In the genomic region with DNA sequence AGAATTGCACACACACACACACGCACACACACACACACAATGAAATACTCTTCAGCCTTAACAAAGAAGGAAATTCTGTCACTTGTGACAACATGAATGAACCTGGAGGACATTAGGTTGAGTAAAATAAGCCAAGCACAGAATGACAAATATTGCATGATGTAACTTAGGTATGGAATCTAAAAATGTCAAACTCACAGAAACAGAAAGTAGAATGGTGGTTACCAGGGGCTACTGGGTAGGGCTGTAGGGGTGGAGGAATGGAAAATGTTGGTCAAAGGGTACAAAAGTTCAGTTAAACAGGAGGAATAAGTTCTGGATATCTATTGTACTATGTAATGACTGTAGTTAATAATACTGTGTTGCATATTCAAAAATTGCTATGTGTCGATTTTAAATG, we compare ENCODE assay signal across 16 cellular contexts. TPM values are rescaled to one million over a fixed set of nuclear protein-coding genes. Genes with fewer than 3 reads are reported as not detected.
DNase-seq lines count a peak whose midpoint lies in the region; ATAC-seq, FAIRE-seq and TF ChIP-seq lines count a peak whose summit lies in the region.
"Had no signal": no experiment of that assay in that cellular context is flagged by ENCODE, and none has a peak within 500 bp of the region (broad histone marks: within the 10 kb centered on the region; RNA-seq: fewer than 3 reads in every experiment).

No MANE protein-coding gene starts in this region.

- in situ Hi-C loops in GM12878 (cut with MboI), result no loop called here

- H3K9me3 ChIP-seq in GM12878 (replicated peaks; ENCODE audit: control insufficient read depth, insufficient read depth, low read length) (no peaks in the 10 kb centered on the region), aorta (ENCODE audit: control insufficient read depth, low read length) (no peaks in the 10 kb centered on the region)

- H3K9ac ChIP-seq in GM12878 (ENCODE audit: control insufficient read depth, insufficient read depth, low read length), result no peak overlapping the region
- H3K9ac ChIP-seq: neural progenitor cell had no signal

- no peak for TF ChIP-seq RAD21 in GM12878 (IDR thresholded peaks at IDR 0.05; ENCODE audit: insufficient read depth, low read depth, low read length)

- H3K27ac ChIP-seq in GM12878 (ENCODE audit: control insufficient read depth, insufficient read depth) (no peak overlapping the region), aorta (ENCODE audit: low read depth in 1 of 2, low read length in 2 of 2) (no peak overlapping the region)
- H3K27ac ChIP-seq: neural progenitor cell had no signal

- H3K4me3 Mint-ChIP-seq in activated CD4-positive, alpha-beta T cell treated with anti-CD3 and anti-CD28 coated beads for 36 hours, result no peak overlapping the region
- H3K4me3 Mint-ChIP-seq: activated naive CD8-positive, alpha-beta T cell treated with anti-CD3 and anti-CD28 coated beads, Interleukin-2, amount 10 ng/mL, durations not matched to agents 7 days and 5 days; CD4-positive, alpha-beta T cell; immature natural killer cell; neural progenitor cell had no signal

- no peaks in the 10 kb centered on the region for H3K79me2 ChIP-seq in GM12878 (ENCODE audit: control insufficient read depth, insufficient read depth, low read length)

- no peaks in the 10 kb centered on the region for H3K36me3 Mint-ChIP-seq in activated CD4-positive, alpha-beta T cell treated with anti-CD3 and anti-CD28 coated beads for 36 hours (ENCODE audit: low read depth)
- H3K36me3 Mint-ChIP-seq: activated naive CD8-positive, alpha-beta T cell treated with anti-CD3 and anti-CD28 coated beads, Interleukin-2, amount 10 ng/mL, durations not matched to agents 7 days and 5 days; immature natural killer cell; neural progenitor cell had no signal

- DNase-seq in activated CD4-positive, alpha-beta T cell treated with anti-CD3 and anti-CD28 coated beads for 36 hours, result peak; percentile 20
- DNase-seq in activated CD4-positive, alpha-beta T cell treated with anti-CD3 and anti-CD28 coated beads for 4 hours, result no peak
- DNase-seq in GM12878 (ENCODE audit: low read depth, low spot score), result no peak
- DNase-seq in GM20000 (ENCODE audit: low spot score), result no peak
- no peak for DNase-seq in aorta
- no peak for DNase-seq in HCEC 1CT
- DNase-seq: activated naive CD8-positive, alpha-beta T cell treated with anti-CD3 and anti-CD28 coated beads, Interleukin-2, amount 10 ng/mL, durations not matched to agents 7 days and 5 days; CD4-positive, alpha-beta T cell; cerebellar nuclear complex; immature natural killer cell; mesendoderm had no signal

- RAD21 ChIA-PET in GM12878 (lab: Charles Lee; ENCODE audit: unreplicated experiment), result no interaction called here

- no peaks in the 10 kb centered on the region for H3K36me3 ChIP-seq in GM12878 (ENCODE audit: control insufficient read depth in 2 of 2, insufficient read depth in 2 of 2, low read length in 1 of 2)
- no peaks in the 10 kb centered on the region for H3K36me3 ChIP-seq in aorta (ENCODE audit: control insufficient read depth in 1 of 2, insufficient read depth in 2 of 2, low read length in 1 of 2)
- H3K36me3 ChIP-seq: neural progenitor cell had no signal

- no peak for TF ChIP-seq EP300 in GM12878 (IDR thresholded peaks at IDR 0.05; ENCODE audit: borderline replicate concordance in 1 of 2, control insufficient read depth in 1 of 2, low read depth in 2 of 2, low read length in 2 of 2)

- H3K4me1 Mint-ChIP-seq in activated CD4-positive, alpha-beta T cell treated with anti-CD3 and anti-CD28 coated beads for 36 hours, result peaks cover 12% of the 10 kb centered on the region
- H3K4me1 Mint-ChIP-seq: immature natural killer cell had no signal

- no peak overlapping the region for H3K27ac Mint-ChIP-seq in activated CD4-positive, alpha-beta T cell treated with anti-CD3 and anti-CD28 coated beads for 36 hours
- H3K27ac Mint-ChIP-seq: activated naive CD8-positive, alpha-beta T cell treated with anti-CD3 and anti-CD28 coated beads, Interleukin-2, amount 10 ng/mL, durations not matched to agents 7 days and 5 days; CD4-positive, alpha-beta T cell; immature natural killer cell; neural progenitor cell had no signal

- H3K4me2 ChIP-seq in GM12878 (ENCODE audit: control insufficient read depth, insufficient read depth), result no peak overlapping the region
- H3K4me2 ChIP-seq: neural progenitor cell had no signal

- TF ChIP-seq POLR2A in GM12878 (IDR thresholded peaks at IDR 0.05; ENCODE audit: low read depth, low read length), result no peak

- peaks cover 4% of the 10 kb centered on the region for H3K27me3 Mint-ChIP-seq in activated CD4-positive, alpha-beta T cell treated with anti-CD3 and anti-CD28 coated beads for 36 hours
- H3K27me3 Mint-ChIP-seq: activated naive CD8-positive, alpha-beta T cell treated with anti-CD3 and anti-CD28 coated beads, Interleukin-2, amount 10 ng/mL, durations not matched to agents 7 days and 5 days had no signal

- BruUV-seq in GM12878 (replicated peaks; lab: Mats Ljungman, UMichigan), result no TSS peak

- POLR2A ChIA-PET in activated CD4-positive, alpha-beta T cell treated with anti-CD3 and anti-CD28 coated beads for 36 hours (lab: Charles Lee), result no interaction called here
- POLR2A ChIA-PET in GM12878 (lab: Charles Lee), result no interaction called here

- ATAC-seq in activated CD4-positive, alpha-beta T cell treated with anti-CD3 and anti-CD28 coated beads for 36 hours, result peak; percentile 91
- ATAC-seq in GM19463 (IDR thresholded peaks at IDR 0.05; ENCODE audit: unreplicated experiment), result peak; percentile 90
- peak; percentile 62 for ATAC-seq in HG03060 (IDR thresholded peaks at IDR 0.05; ENCODE audit: low read depth, unreplicated experiment)
- ATAC-seq in GM12878, result peak; percentile 89
- no peak for ATAC-seq in aorta (ENCODE audit: low FRiP score)

- peak; percentile 41 for FAIRE-seq in GM12878 (lab: Jason Lieb, UNC)
- FAIRE-seq: G401.6, GM18507 had no signal

- SMC1A ChIA-PET in GM12878 (lab: Charles Lee; ENCODE audit: uncharacterized antibody, unreplicated experiment), result no interaction called here

- CTCF ChIA-PET in activated CD4-positive, alpha-beta T cell treated with anti-CD3 and anti-CD28 coated beads for 36 hours (lab: Charles Lee), result no interaction called here
- CTCF ChIA-PET in GM12878 (lab: Yijun Ruan, JAX), result no interaction called here

- no peak overlapping the region for H2AFZ ChIP-seq in GM12878 (ENCODE audit: control insufficient read depth, low read depth, low read length)
- H2AFZ ChIP-seq: neural progenitor cell had no signal

- intact Hi-C loops in activated CD4-positive, alpha-beta T cell treated with anti-CD3 and anti-CD28 coated beads for 36 hours (cut with DNase I, micrococcal nuclease), result no loop called here
- intact Hi-C loops in GM12878 (cut with micrococcal nuclease; ENCODE audit: unreplicated experiment), result no loop called here
- intact Hi-C loops in aorta (cut with DNase I), result no loop called here

- H3K4me3 ChIP-seq in GM12878, result no peak overlapping the region
- no peak overlapping the region for H3K4me3 ChIP-seq in aorta (ENCODE audit: low read length in 2 of 2)
- H3K4me3 ChIP-seq: neural progenitor cell had no signal

- H3K4me1 ChIP-seq in GM12878 (ENCODE audit: control insufficient read depth, insufficient read depth, low read length) (no peaks in the 10 kb centered on the region), aorta (ENCODE audit: control insufficient read depth in 1 of 2, insufficient read depth in 2 of 2, low read length in 2 of 2) (no peaks in the 10 kb centered on the region)
- H3K4me1 ChIP-seq: neural progenitor cell had no signal

- TF ChIP-seq CTCF in GM12878 (IDR thresholded peaks at IDR 0.05 in 2 of 3, conservative IDR thresholded peaks at IDR 0.05 in 1 of 3; ENCODE audit: control insufficient read depth in 2 of 3, extremely low read depth in 1 of 3, insufficient read depth in 1 of 3, low read depth in 3 of 3, low read length in 3 of 3) (no peak), GM20000 (IDR thresholded peaks at IDR 0.05; ENCODE audit: extremely low read depth, missing control alignments) (no peak)

- no peaks in the 10 kb centered on the region for H4K20me1 ChIP-seq in GM12878 (ENCODE audit: control insufficient read depth, insufficient read depth)

- H3K27me3 ChIP-seq in GM12878 (replicated peaks in 1 of 2; ENCODE audit: control insufficient read depth in 2 of 2, insufficient read depth in 2 of 2, low read length in 1 of 2) (no peaks in the 10 kb centered on the region; a peak in 1 of 4 replicates), aorta (ENCODE audit: control insufficient read depth in 1 of 2, insufficient read depth in 2 of 2, low read length in 1 of 2) (no peaks in the 10 kb centered on the region)
- H3K27me3 ChIP-seq: neural progenitor cell had no signal

- no peaks in the 10 kb centered on the region for H3K9me3 Mint-ChIP-seq in activated CD4-positive, alpha-beta T cell treated with anti-CD3 and anti-CD28 coated beads for 36 hours (ENCODE audit: low read depth)
- H3K9me3 Mint-ChIP-seq: activated naive CD8-positive, alpha-beta T cell treated with anti-CD3 and anti-CD28 coated beads, Interleukin-2, amount 10 ng/mL, durations not matched to agents 7 days and 5 days; CD4-positive, alpha-beta T cell; neural progenitor cell had no signal

- 44% methylated on average over 2 of the region's 2 CpGs for WGBS in GM12878 (ENCODE audit: insufficient coverage, insufficient replicate concordance, low lambda C conversion rate, missing lambda C conversion rate)
- 78 to 87% methylated on average over 2 of the region's 2 CpGs for WGBS in aorta, 2 donors

TF ChIP-seq in GM12878, 131 proteins besides CTCF, POLR2A, EP300 and RAD21 (continues in another document):
- TF ChIP-seq ATF7 (IDR thresholded peaks at IDR 0.05; ENCODE audit: low read depth), result peak; percentile 20; the same call in 1 of the 2 replicates

RNA-seq across cellular contexts. Expression of gene SCN2A, which starts 29.5 kb away (rescaled TPM):
- total RNA-seq in activated CD4-positive, alpha-beta T cell treated with anti-CD3 and anti-CD28 coated beads for 36 hours, result under 1 TPM; 0.07 to 0.14 TPM
- not detected in 2 replicates for total RNA-seq in GM12878 (2013; cell fraction: nucleolus; rRNA removed)
- total RNA-seq in GM12878 (2014; rRNA removed), result not detected in 2 replicates
- not detected in 2 replicates for total RNA-seq in GM12878 (2014; rRNA removed; fragmentation: Illumina TruSeq; extraction: Trizol)
- total RNA-seq in GM12878 (2021), result not detected in 2 replicates
- not detected for polyA plus RNA-seq in GM12878 (2011; ENCODE audit: low read depth)
- 0.01 and 0.03 TPM in 2 replicates for polyA plus RNA-seq in GM12878 (2011; rRNA removed)
- polyA plus RNA-seq in GM12878 (2011; cell fraction: cytosol; rRNA removed), result under 0.01 and 0.01 TPM in 2 replicates
- polyA plus RNA-seq in GM12878 (2011; cell fraction: nucleus; rRNA removed), result 0.06 and 0.07 TPM in 2 replicates
- not detected in 2 replicates for polyA plus RNA-seq in GM12878 (2012)
- polyA plus RNA-seq in GM12878 (2014; fragmentation: Illumina TruSeq; extraction: Trizol), result 0.01 TPM in 1 of 2 replicates, not detected in the other
- not detected for polyA plus RNA-seq in GM12878 (2014; fragmentation: Nextera tagmentation; extraction: Ambion mirVana)
- polyA plus RNA-seq in GM12878 (2014; rRNA removed), result 0.05 TPM in 1 of 2 replicates, not detected in the other
- polyA plus RNA-seq in GM12878 (2016; fragmentation: Nextera tagmentation; extraction: Ambion mirVana), result not detected
- under 0.01 and 0.05 TPM in 2 replicates for polyA minus RNA-seq in GM12878 (2011; rRNA and poly(A)+ RNA removed)
- not detected in 2 replicates for polyA minus RNA-seq in GM12878 (2011; cell fraction: cytosol; rRNA and poly(A)+ RNA removed)
- 0.12 and 0.19 TPM in 2 replicates for polyA minus RNA-seq in GM12878 (2011; cell fraction: nucleus; rRNA and poly(A)+ RNA removed)
- under 1 TPM; 0.63 to 0.81 TPM for total RNA-seq in aorta
- under 1 TPM in 1 of 2 donors, not detected in 1; 0.15 TPM for polyA plus RNA-seq in aorta
- total RNA-seq: CD4-positive, alpha-beta T cell had no signal
- polyA plus RNA-seq: immature natural killer cell had no signal
